22 cellular contexts compared by ENCODE assay signal in the genomic region with DNA sequence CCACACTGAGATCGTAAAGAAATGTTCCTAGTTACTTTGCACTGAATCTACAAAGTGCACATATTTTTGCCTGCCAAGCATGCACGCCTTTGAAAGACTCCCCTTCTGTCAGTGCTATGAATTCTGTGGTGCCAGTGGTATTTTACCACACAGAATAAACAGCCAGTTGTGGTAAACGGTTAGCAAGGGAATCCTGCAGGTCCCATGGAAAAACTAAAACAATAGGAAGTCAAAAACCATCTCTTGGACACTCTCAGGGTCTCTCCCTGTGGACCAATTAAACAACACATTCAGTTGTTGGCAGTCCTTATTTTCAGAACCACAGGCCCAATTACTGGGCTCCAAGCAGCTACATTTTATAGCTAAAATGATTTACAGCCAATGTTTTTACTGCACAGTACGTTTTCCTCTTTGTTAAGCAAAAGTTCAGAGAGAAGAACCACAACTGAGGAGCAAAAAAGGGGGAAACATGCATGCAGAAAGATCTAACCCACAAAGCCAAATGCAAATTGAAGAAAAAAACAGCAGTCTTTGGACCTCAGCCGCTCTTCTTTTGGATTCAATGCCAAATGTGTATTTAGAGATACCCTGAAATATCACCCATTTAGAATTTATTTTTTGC.
DNase-seq lines count a peak whose midpoint lies in the region; ATAC-seq lines count a peak whose summit lies in the region.
"Had no signal": no experiment of that assay in that cellular context is flagged by ENCODE, and none has a peak within 500 bp of the region (broad histone marks: within the 10 kb centered on the region; RNA-seq: fewer than 3 reads in every experiment).

No MANE protein-coding gene starts in this region.

- no peak for ATAC-seq in GM18868 (IDR thresholded peaks at IDR 0.05; ENCODE audit: unreplicated experiment)
- ATAC-seq: left cardiac atrium, right lobe of liver had no signal

- peak; percentile 75 for DNase-seq in GM04503 (ENCODE audit: low read depth)
- peak; percentile 7 for DNase-seq in NOMO-1 treated with dmso at 0.1 percent for 144 hours (lab: John Stamatoyannopoulos, UW; ENCODE audit: unreplicated experiment)
- DNase-seq in left kidney (ENCODE audit: low read depth, low spot score): peak; percentile 17
- DNase-seq in stromal cell of bone marrow (ENCODE audit: low read depth): peak; percentile 70
- DNase-seq in DMS153 (lab: John Stamatoyannopoulos, UW): no peak
- no peak for DNase-seq in NCI-H2029 treated with DMSO at 0.1 percent for 48 hours (lab: John Stamatoyannopoulos, UW)
- DNase-seq: activated B cell treated with CpG ODN at 0.5 μM for 24 hours; activated CD4-positive, alpha-beta T cell treated with anti-CD3 and anti-CD28 coated beads, Interleukin-2, amount 10 ng/mL, durations not matched to agents 7 days and 5 days; DMS79; effector CD4-positive, alpha-beta T cell; GM23248; immature natural killer cell; KBM-7; left cardiac atrium; NCI-H146; NCI-H446 treated with DMSO at 0.1 percent for 48 hours; NCI-H82; right lobe of liver; stimulated activated CD4-positive, alpha-beta T cell treated with anti-CD3 and anti-CD28 coated beads, Interleukin-12 subunit alpha, Interleukin-12 subunit beta, amount 100 ng/mL, for 4 hours; stimulated activated CD4-positive, alpha-beta T cell treated with anti-CD3 and anti-CD28 coated beads, Interleukin-4, amount 100 ng/mL, for 24 hours; T-helper 1 cell had no signal

Comparison
In these comparisons a context has a peak if more than half of its experiments do, and no peak if none do; other contexts are left out.
1. DNase-seq: peak in GM04503 (single experiment), NOMO-1 treated with dmso at 0.1 percent for 144 hours (single experiment), left kidney (single experiment) and stromal cell of bone marrow (single experiment); none in DMS153 (single experiment) and NCI-H2029 treated with DMSO at 0.1 percent for 48 hours (single experiment).